ENCODE assay signal across 16 cellular contexts in genomic region chr5:7518947-7519560, GRCh38.
DNase-seq lines count a peak whose midpoint lies in the region; ATAC-seq and TF ChIP-seq lines count a peak whose summit lies in the region.
"Had no signal": no experiment of that assay in that cellular context is flagged by ENCODE, and none has a peak within 500 bp of the region (broad histone marks: within the 10 kb centered on the region; RNA-seq: fewer than 3 reads in every experiment).

No MANE protein-coding gene starts in this region.

- DNase-seq in NCI-H82 (lab: John Stamatoyannopoulos, UW) (peak; percentile 41), NCI-H82 treated with DMSO at 0.1 percent for 48 hours (lab: John Stamatoyannopoulos, UW; ENCODE audit: unreplicated experiment) (no peak), NCI-H2171 (lab: John Stamatoyannopoulos, UW) (peak; percentile 18), endodermal cell (peak; percentile 91), testis (peak; percentile 21)
- no peak for DNase-seq in activated CD8-positive, alpha-beta memory T cell treated with anti-CD3 and anti-CD28 coated beads, Interleukin-2, amount 50 U/mL, for 4 hours
- DNase-seq: activated CD4-positive, alpha-beta T cell treated with anti-CD3 and anti-CD28 coated beads for 4 hours; aorta; COR-L47; left cardiac atrium; naive thymus-derived CD4-positive, alpha-beta T cell; T-helper 1 cell had no signal

- H3K4me1 Mint-ChIP-seq in endodermal cell: peaks cover 2% of the 10 kb centered on the region
- H3K4me1 Mint-ChIP-seq: naive thymus-derived CD4-positive, alpha-beta T cell had no signal

- no peaks in the 10 kb centered on the region for H3K27me3 ChIP-seq in endodermal cell (ENCODE audit: control insufficient read depth, insufficient read depth, low read length, poor library complexity, severe bottlenecking)
- no peaks in the 10 kb centered on the region for H3K27me3 ChIP-seq in testis

- H3K4me1 ChIP-seq in endodermal cell (ENCODE audit: control insufficient read depth, insufficient read depth, low read length) (no peaks in the 10 kb centered on the region), testis (no peaks in the 10 kb centered on the region)
- H3K4me1 ChIP-seq: A549 had no signal

- no peak overlapping the region for H3K27ac ChIP-seq in endodermal cell (ENCODE audit: low read depth, low read length)
- H3K27ac ChIP-seq in testis: no peak overlapping the region
- H3K27ac ChIP-seq: A549, thoracic aorta had no signal

- no peaks in the 10 kb centered on the region for H3K9me3 Mint-ChIP-seq in endodermal cell

- no peak overlapping the region for H3K4me3 ChIP-seq in endodermal cell (ENCODE audit: low read length)
- H3K4me3 ChIP-seq in testis: no peak overlapping the region
- H3K4me3 ChIP-seq: A549, thoracic aorta had no signal

- intact Hi-C loops in testis (cut with DNase I; ENCODE audit: low total_unique reads): no loop called here

- H3K9ac ChIP-seq in endodermal cell (ENCODE audit: extremely low read depth, low read length, poor library complexity, severe bottlenecking): no peak overlapping the region

- H3K36me3 ChIP-seq in endodermal cell (ENCODE audit: control insufficient read depth, insufficient read depth, low read length) (peaks cover 12% of the 10 kb centered on the region), testis (ENCODE audit: low read depth, missing control alignments) (no peaks in the 10 kb centered on the region)
- H3K36me3 ChIP-seq: thoracic aorta had no signal

- 81 to 83% methylated on average over 10 to 11 of the region's 11 CpGs for WGBS in endodermal cell (ENCODE audit: insufficient coverage in 1 of 2, insufficient read length in 1 of 2), 2 experiments
- 69 to 79% methylated on average over 11 of the region's 11 CpGs for WGBS in testis, 2 donors

- peak; percentile 87 for TF ChIP-seq CTCF in endodermal cell (conservative IDR thresholded peaks at IDR 0.05)
- TF ChIP-seq CTCF in testis (IDR thresholded peaks at IDR 0.05): no peak

- no peak overlapping the region for H3K4me3 Mint-ChIP-seq in endodermal cell
- H3K4me3 Mint-ChIP-seq: naive thymus-derived CD4-positive, alpha-beta T cell had no signal

- H3K27ac Mint-ChIP-seq in endodermal cell: no peak overlapping the region
- H3K27ac Mint-ChIP-seq: naive thymus-derived CD4-positive, alpha-beta T cell had no signal

- no peaks in the 10 kb centered on the region for H3K27me3 Mint-ChIP-seq in endodermal cell (ENCODE audit: insufficient read depth)

- H3K9me3 ChIP-seq in endodermal cell (ENCODE audit: control insufficient read depth, low read length) (no peaks in the 10 kb centered on the region), testis (no peaks in the 10 kb centered on the region)
- H3K9me3 ChIP-seq: A549, thoracic aorta had no signal

- no peak for TF ChIP-seq POLR2A in testis (IDR thresholded peaks at IDR 0.05)

- ATAC-seq in HG03469 (IDR thresholded peaks at IDR 0.05; ENCODE audit: unreplicated experiment) (no peak), HG03097 (IDR thresholded peaks at IDR 0.05; ENCODE audit: low FRiP score, unreplicated experiment) (no peak)
- ATAC-seq: A549; left cardiac atrium; naive thymus-derived CD4-positive, alpha-beta T cell had no signal

- peaks cover 17% of the 10 kb centered on the region for H3K36me3 Mint-ChIP-seq in endodermal cell (ENCODE audit: low read depth)
- H3K36me3 Mint-ChIP-seq: naive thymus-derived CD4-positive, alpha-beta T cell had no signal

Comparison
In these comparisons a context has a peak if more than half of its experiments do, and no peak if none do; other contexts are left out.
1. DNase-seq: peak in NCI-H82 (single experiment), NCI-H2171 (single experiment), endodermal cell (single experiment) and testis (single experiment); none in NCI-H82 treated with DMSO at 0.1 percent for 48 hours (single experiment) and activated CD8-positive, alpha-beta memory T cell treated with anti-CD3 and anti-CD28 coated beads, Interleukin-2, amount 50 U/mL, for 4 hours (single experiment).